ENCODE assay signal across 17 cellular contexts in the genomic region with DNA sequence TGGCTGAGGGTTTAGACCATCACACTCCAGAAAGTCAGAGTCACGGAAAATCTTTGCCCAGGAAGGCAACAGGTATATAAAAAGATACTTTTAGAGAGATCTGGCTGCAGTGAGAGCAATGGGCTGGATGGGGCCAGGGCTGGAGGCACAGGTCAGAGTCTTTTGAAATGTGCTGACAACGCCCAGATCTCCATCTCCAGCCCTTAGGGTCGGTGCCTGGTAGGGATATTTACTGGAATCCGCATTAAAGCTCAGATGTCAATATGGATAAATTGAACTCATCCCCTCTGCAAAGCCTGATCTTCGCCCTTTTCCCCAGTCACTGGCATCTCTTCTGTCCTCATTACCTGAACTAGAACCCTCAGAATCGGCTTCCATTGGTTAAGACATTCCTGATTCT.
DNase-seq lines count a peak whose midpoint lies in the region; ATAC-seq and TF ChIP-seq lines count a peak whose summit lies in the region.
"Had no signal": no experiment of that assay in that cellular context is flagged by ENCODE, and none has a peak within 500 bp of the region (broad histone marks: within the 10 kb centered on the region; RNA-seq: fewer than 3 reads in every experiment).

No MANE protein-coding gene starts in this region.

- H2BK15ac ChIP-seq in mesendoderm (replicated peaks; ENCODE audit: low read depth): no peak overlapping the region

- H3K4me3 ChIP-seq in heart left ventricle (no peak overlapping the region), heart right ventricle (no peak overlapping the region), mesendoderm (ENCODE audit: low read length) (no peak overlapping the region)

- H3K23ac ChIP-seq in mesendoderm (ENCODE audit: low read length): no peak overlapping the region

- peaks cover 60% of the 10 kb centered on the region for H3K79me2 ChIP-seq in mesendoderm (ENCODE audit: control insufficient read depth, insufficient read depth, low read length)

- TF ChIP-seq POLR2A in heart left ventricle (IDR thresholded peaks at IDR 0.05): no peak

- H3K56ac ChIP-seq in mesendoderm (ENCODE audit: low read length): no peak overlapping the region

- H3K27ac ChIP-seq in heart left ventricle (peak overlapping the region in 7 of 12 donors; percentile 6 to 47 (median 37)), heart right ventricle (peak overlapping the region in 5 of 10 donors; percentile 24 to 69 (median 43)), mesendoderm (ENCODE audit: low read depth, low read length) (no peak overlapping the region)

- no peak overlapping the region for H2AK5ac ChIP-seq in mesendoderm (ENCODE audit: low read length)

- ATAC-seq in heart left ventricle (no peak), heart right ventricle (no peak)

- WGBS in heart left ventricle, 4 donors: 91 to 100% (median 97%) methylated on average over 6 of the region's 6 CpGs
- WGBS in heart right ventricle, 2 donors: 96 to 97% methylated on average over 6 of the region's 6 CpGs
- no CpG with 5 or more reads among the region's 6 CpGs for WGBS in mesendoderm (ENCODE audit: extremely low coverage, insufficient coverage, low lambda C conversion rate)

- H3K27me3 ChIP-seq in heart left ventricle: no peaks in the 10 kb centered on the region
- H3K27me3 ChIP-seq in heart right ventricle: no peaks in the 10 kb centered on the region
- H3K27me3 ChIP-seq in mesendoderm (ENCODE audit: insufficient read depth, low read length, poor library complexity): no peaks in the 10 kb centered on the region

- no peak overlapping the region for H4K5ac ChIP-seq in mesendoderm (ENCODE audit: low read length)

- H3K79me1 ChIP-seq in mesendoderm (ENCODE audit: low read length): peaks cover 61% of the 10 kb centered on the region

- DNase-seq in heart left ventricle: no peak
- no peak for DNase-seq in heart right ventricle
- no peak for DNase-seq in endothelial cell (ENCODE audit: low spot score)
- no peak for DNase-seq in neural crest cell (ENCODE audit: low read depth, low spot score)
- no peak for DNase-seq in SIG-M5 treated with dmso at 0.1 percent for 504 hours (lab: John Stamatoyannopoulos, UW; ENCODE audit: unreplicated experiment)
- no peak for DNase-seq in medulla oblongata (ENCODE audit: extremely low spot score)
- DNase-seq in mesendoderm: no peak
- DNase-seq in NCI-H526 (lab: John Stamatoyannopoulos, UW): no peak
- DNase-seq: 8988T; CD4-positive, alpha-beta memory T cell; DMS79; Kasumi-1; NCI-H1105; NCI-H1694; NCI-H345; NCI-H69 had no signal

- no peaks in the 10 kb centered on the region for H3K9me3 Mint-ChIP-seq in endothelial cell (ENCODE audit: unreplicated experiment)
- H3K9me3 Mint-ChIP-seq in neural crest cell: no peaks in the 10 kb centered on the region
- H3K9me3 Mint-ChIP-seq: IgD-negative memory B cell had no signal

- no peak overlapping the region for H3K18ac ChIP-seq in mesendoderm (ENCODE audit: low read length)

- H3K4me1 ChIP-seq in heart left ventricle (peaks cover 0 to 91% (median 62%) of the 10 kb centered on the region in 12 donors), heart right ventricle (peaks cover 25 to 98% (median 77%) of the 10 kb centered on the region in 9 donors), mesendoderm (ENCODE audit: control insufficient read depth, low read depth, low read length) (peaks cover 7% of the 10 kb centered on the region)

- H3K36me3 ChIP-seq in heart left ventricle (no peaks in the 10 kb centered on the region), heart right ventricle (no peaks in the 10 kb centered on the region), mesendoderm (ENCODE audit: control insufficient read depth, insufficient read depth, low read length) (no peaks in the 10 kb centered on the region)

- no peak overlapping the region for H2BK120ac ChIP-seq in mesendoderm (ENCODE audit: low read depth, low read length)

- H3K9me3 ChIP-seq in heart left ventricle (no peaks in the 10 kb centered on the region), heart right ventricle (no peaks in the 10 kb centered on the region)

- no peak overlapping the region for H3K4me3 Mint-ChIP-seq in endothelial cell (ENCODE audit: unreplicated experiment)
- no peak overlapping the region for H3K4me3 Mint-ChIP-seq in neural crest cell

- H3K36me3 Mint-ChIP-seq in endothelial cell (ENCODE audit: low read depth, unreplicated experiment) (peaks cover 5% of the 10 kb centered on the region), neural crest cell (ENCODE audit: low read depth) (peaks cover 11% of the 10 kb centered on the region)

- TF ChIP-seq CTCF in heart left ventricle (IDR thresholded peaks at IDR 0.05): no peak
- no peak for TF ChIP-seq CTCF in heart right ventricle (IDR thresholded peaks at IDR 0.05)
- TF ChIP-seq CTCF in endothelial cell (IDR thresholded peaks at IDR 0.05; ENCODE audit: unreplicated experiment): no peak
- no peak for TF ChIP-seq CTCF in neural crest cell (conservative IDR thresholded peaks at IDR 0.05)

- no peak overlapping the region for H3K4ac ChIP-seq in mesendoderm (ENCODE audit: low read depth, low read length)

- H4K8ac ChIP-seq in mesendoderm (ENCODE audit: low read depth, low read length): no peak overlapping the region

- peak overlapping the region; percentile 59 for H3K27ac Mint-ChIP-seq in endothelial cell (ENCODE audit: unreplicated experiment)
- H3K27ac Mint-ChIP-seq in neural crest cell (ENCODE audit: unreplicated experiment): peak overlapping the region; percentile 93

- no peak overlapping the region for H2BK5ac ChIP-seq in mesendoderm (ENCODE audit: low read length)

- intact Hi-C loops in heart left ventricle (cut with DNase I) (no loop called here), heart right ventricle (cut with DNase I) (no loop called here)

- no peak overlapping the region for H3K9ac ChIP-seq in mesendoderm (ENCODE audit: low read length)

- H3K4me2 ChIP-seq in mesendoderm (ENCODE audit: low read length): no peak overlapping the region

- H3K4me1 Mint-ChIP-seq in endothelial cell (ENCODE audit: unreplicated experiment): peaks cover 23% of the 10 kb centered on the region
- H3K4me1 Mint-ChIP-seq in neural crest cell: peaks cover 79% of the 10 kb centered on the region
- H3K4me1 Mint-ChIP-seq: CD4-positive, alpha-beta memory T cell had no signal

- H3K27me3 Mint-ChIP-seq in endothelial cell (ENCODE audit: unreplicated experiment): peaks cover 4% of the 10 kb centered on the region
- H3K27me3 Mint-ChIP-seq in neural crest cell (ENCODE audit: low read depth): no peaks in the 10 kb centered on the region
- H3K27me3 Mint-ChIP-seq: IgD-negative memory B cell had no signal
